ENCODE assay signal across 28 cellular contexts in the genomic region with DNA sequence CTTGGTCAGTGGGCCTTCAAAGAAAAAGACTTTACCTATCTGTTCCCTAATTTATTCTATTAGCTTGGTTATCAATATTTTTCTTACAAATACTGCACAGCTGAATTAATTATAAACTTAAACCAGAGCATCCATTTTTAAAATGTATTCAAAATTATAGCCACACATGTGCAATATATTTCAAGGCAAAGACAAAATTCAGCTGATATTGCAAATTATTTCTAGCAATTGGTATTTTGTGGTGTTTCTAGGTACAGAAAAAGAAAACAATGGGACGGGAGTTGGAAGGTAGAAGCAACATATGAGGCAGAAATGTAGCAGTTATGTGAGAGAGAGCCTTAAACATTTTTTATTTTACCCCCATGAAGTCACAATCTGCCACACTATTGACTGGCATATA.
"Had no signal": no experiment of that assay in that cellular context is flagged by ENCODE, and none has a peak within 500 bp of the region (broad histone marks: within the 10 kb centered on the region; RNA-seq: fewer than 3 reads in every experiment).

No MANE protein-coding gene starts in this region.

- H3K27ac ChIP-seq: neural progenitor cell, ovary, parathyroid adenoma, psoas muscle, skin epidermis, spleen, suprapubic skin, testis, tibial artery, transverse colon, upper lobe of right lung, uterus had no signal

- H3K9ac ChIP-seq: neural progenitor cell, parathyroid adenoma had no signal

- H2AFZ ChIP-seq: neural progenitor cell, parathyroid adenoma had no signal

- H3K27me3 ChIP-seq: neural progenitor cell, ovary, spleen, suprapubic skin, testis, tibial artery, transverse colon, upper lobe of right lung, uterus had no signal

- DNase-seq: natural killer cell; occipital lobe; ovary; posterior cingulate gyrus; psoas muscle; right cardiac atrium; spleen; stimulated activated CD4-positive, alpha-beta T cell treated with anti-CD3 and anti-CD28 coated beads, Interleukin-12 subunit alpha, Interleukin-12 subunit beta, amount 100 ng/mL, for 4 hours; stimulated activated CD4-positive, alpha-beta T cell treated with anti-CD3 and anti-CD28 coated beads, Interleukin-1b, Interleukin-23, amount 100 ng/mL, for 48 hours; stimulated activated CD4-positive, alpha-beta T cell treated with anti-CD3 and anti-CD28 coated beads, Interleukin-4, amount 100 ng/mL, for 1 hour; stimulated activated CD4-positive, alpha-beta T cell treated with anti-CD3 and anti-CD28 coated beads, Interleukin-4, amount 100 ng/mL, for 4 hours; stimulated activated CD8-positive, alpha-beta memory T cell treated with anti-CD3 and anti-CD28 coated beads, Interleukin-4, amount 100 ng/mL, for 48 hours; stimulated activated naive CD4-positive, alpha-beta T cell; stimulated activated naive CD8-positive, alpha-beta T cell treated with anti-CD3 and anti-CD28 coated beads, Interleukin-15, amount 100 ng/mL, for 72 hours; stimulated activated naive CD8-positive, alpha-beta T cell treated with anti-CD3 and anti-CD28 coated beads, Interleukin-15, Interleukin-2, amounts not matched to agents 100 U/mL and 50 U/mL, for 24 hours; substantia nigra; testis; tibial artery; transverse colon; upper lobe of right lung; uterus had no signal

- H3K4me3 ChIP-seq: neural progenitor cell, ovary, psoas muscle, skin epidermis, smooth muscle cell, spleen, suprapubic skin, testis, tibial artery, transverse colon, upper lobe of right lung, uterus had no signal

- ATAC-seq: natural killer cell; psoas muscle; right cardiac atrium; sciatic nerve; stimulated activated memory B cell treated with anti-CD40 and anti-IgM and Interleukin-4, amounts not matched to agents 10 μg/mL and 1 μg/mL and 100 μg/mL, for 72 hours; stimulated activated naive CD8-positive, alpha-beta T cell treated with anti-CD3 and anti-CD28 coated beads, Interleukin-15, amount 100 ng/mL, for 72 hours; stimulated activated naive CD8-positive, alpha-beta T cell treated with anti-CD3 and anti-CD28 coated beads, Interleukin-15, Interleukin-2, amounts not matched to agents 100 U/mL and 50 U/mL, for 24 hours; upper lobe of right lung had no signal

- H3K4me1 ChIP-seq: neural progenitor cell, parathyroid adenoma, psoas muscle, suprapubic skin, testis, tibial artery, transverse colon, upper lobe of right lung, uterus had no signal

- H3K9me3 ChIP-seq: ovary, psoas muscle, spleen, suprapubic skin, testis, tibial artery, transverse colon, upper lobe of right lung, uterus had no signal

- H3K4me2 ChIP-seq: neural progenitor cell, smooth muscle cell had no signal

- H3K36me3 ChIP-seq: ovary, uterus had no signal

- H3K79me2 ChIP-seq: parathyroid adenoma had no signal
